Comparison of ENCODE assay signal across 22 cellular contexts in genomic region chr6:152055517-152055916, GRCh38.
"Had no signal": no experiment of that assay in that cellular context is flagged by ENCODE, and none has a peak within 500 bp of the region (broad histone marks: within the 10 kb centered on the region; RNA-seq: fewer than 3 reads in every experiment).

No MANE protein-coding gene starts in this region.

- H3K4me2 ChIP-seq: hepatocyte had no signal

- H3K36me3 ChIP-seq: esophagus muscularis mucosa, gastroesophageal sphincter, heart left ventricle, left lung, lower lobe of right lung had no signal

- ATAC-seq: foreskin keratinocyte; gastroesophageal sphincter; heart left ventricle; left colon; left ventricle myocardium superior; lower lobe of right lung; naive thymus-derived CD4-positive, alpha-beta T cell had no signal

- H3K4me1 Mint-ChIP-seq: immature natural killer cell, mesothelial cell of epicardium had no signal

- H3K36me3 Mint-ChIP-seq: immature natural killer cell, mesothelial cell of epicardium had no signal

- H3K79me2 ChIP-seq: hepatocyte had no signal

- H3K9me3 ChIP-seq: esophagus muscularis mucosa, gastroesophageal sphincter, heart left ventricle, left lung, lower lobe of right lung had no signal

- DNase-seq: dermis blood vessel endothelial cell; dorsolateral prefrontal cortex; effector CD4-positive, alpha-beta T cell; effector memory CD4-positive, alpha-beta T cell; foreskin keratinocyte; heart left ventricle; hypothalamus; immature natural killer cell; islet precursor cell; kidney; kidney glomerular epithelial cell; left colon; left lung; left ventricle myocardium superior; lower lobe of right lung; mesenchymal stem cell; naive thymus-derived CD4-positive, alpha-beta T cell had no signal

- H3K4me1 ChIP-seq: esophagus muscularis mucosa, foreskin keratinocyte, gastroesophageal sphincter, heart left ventricle, left lung, lower lobe of right lung had no signal

- H3K27ac ChIP-seq: coronary artery, dorsolateral prefrontal cortex, esophagus muscularis mucosa, foreskin keratinocyte, gastroesophageal sphincter, heart left ventricle, hepatocyte, left lung, lower lobe of right lung had no signal

- H3K9me3 Mint-ChIP-seq: immature natural killer cell had no signal

- H2AFZ ChIP-seq: hepatocyte had no signal

- H3K27me3 ChIP-seq: esophagus muscularis mucosa, foreskin keratinocyte, gastroesophageal sphincter, heart left ventricle, hepatocyte, left lung had no signal

- H3K4me3 ChIP-seq: coronary artery, dorsolateral prefrontal cortex, esophagus muscularis mucosa, gastroesophageal sphincter, heart left ventricle, hepatocyte, left lung, lower lobe of right lung had no signal

- H3K27ac Mint-ChIP-seq: immature natural killer cell; mesothelial cell of epicardium; naive thymus-derived CD4-positive, alpha-beta T cell had no signal

- H3K4me3 Mint-ChIP-seq: immature natural killer cell; mesothelial cell of epicardium; naive thymus-derived CD4-positive, alpha-beta T cell had no signal
